Comparison of ENCODE assay signal across 8 cellular contexts in genomic region chr17:50863221-50863843, GRCh38. TPM values are rescaled to one million over a fixed set of nuclear protein-coding genes. Genes with fewer than 3 reads are reported as not detected.
DNase-seq lines count a peak whose midpoint lies in the region; ATAC-seq and TF ChIP-seq lines count a peak whose summit lies in the region.

No MANE protein-coding gene starts in this region.

- TF ChIP-seq CTCF in heart right ventricle (IDR thresholded peaks at IDR 0.05), result peak; percentile 14 to 70 (median 63)
- peak; percentile 73 for TF ChIP-seq CTCF in chondrocyte (IDR thresholded peaks at IDR 0.05)

- peak overlapping the region in 9 of 10 donors; percentile 76 to 97 (median 88) for H3K4me3 ChIP-seq in heart right ventricle

- peaks cover 16% of the 10 kb centered on the region for H3K36me3 Mint-ChIP-seq in chondrocyte (ENCODE audit: low read depth)

- no peaks in the 10 kb centered on the region for H3K27me3 ChIP-seq in heart right ventricle

- H3K9me3 ChIP-seq in heart right ventricle, result no peaks in the 10 kb centered on the region

- peaks cover 36% of the 10 kb centered on the region for H3K4me1 Mint-ChIP-seq in chondrocyte (ENCODE audit: low read depth)

- peaks cover 0 to 34% (median 9%) of the 10 kb centered on the region in 9 donors for H3K36me3 ChIP-seq in heart right ventricle

- intact Hi-C loops in heart right ventricle (cut with DNase I) (loop anchor here in 2 of 10 donors (5.0 kb wide), 1 partner anchor 84 kb away; no protein-coding TSS in a partner anchor), Right ventricle myocardium superior (cut with DNase I) (no loop called here)

- peak overlapping the region in 8 of 10 donors; percentile 16 to 100 (median 100) for H3K27ac ChIP-seq in heart right ventricle
- H3K27ac ChIP-seq in temporal lobe (ENCODE audit: low read depth, low read length), result peak overlapping the region; percentile 66

- DNase-seq in heart right ventricle (no peak), Right ventricle myocardium superior (no peak), chondrocyte (ENCODE audit: low spot score) (no peak), medulla oblongata (ENCODE audit: extremely low spot score) (peak; percentile 90), OCI-M2 (lab: John Stamatoyannopoulos, UW; ENCODE audit: unreplicated experiment) (no peak)

- no peaks in the 10 kb centered on the region for H3K27me3 Mint-ChIP-seq in chondrocyte (ENCODE audit: low read depth)

- 55 to 56% methylated on average over 11 of the region's 11 CpGs for WGBS in heart right ventricle, 2 donors

- peak overlapping the region; percentile 13 for H3K4me3 Mint-ChIP-seq in chondrocyte (ENCODE audit: unreplicated experiment)

- peak overlapping the region; percentile 55 for H3K27ac Mint-ChIP-seq in chondrocyte (ENCODE audit: unreplicated experiment)

- no peaks in the 10 kb centered on the region for H3K9me3 Mint-ChIP-seq in chondrocyte (ENCODE audit: low read depth)

- peaks cover 0 to 54% (median 34%) of the 10 kb centered on the region in 9 donors for H3K4me1 ChIP-seq in heart right ventricle

- ATAC-seq in heart right ventricle (no peak), Right ventricle myocardium superior (ENCODE audit: poor library complexity) (no peak), GM21737 (IDR thresholded peaks at IDR 0.05; ENCODE audit: unreplicated experiment) (no peak)

TF ChIP-seq in PFSK-1, 5 proteins besides CTCF, POLR2A, EP300 and RAD21:
- TF ChIP-seq TAF1 (IDR thresholded peaks at IDR 0.05; ENCODE audit: borderline replicate concordance, insufficient read depth, low read length), result no peak
- TF ChIP-seq POLR2AphosphoS5 (IDR thresholded peaks at IDR 0.05; ENCODE audit: low read depth, low read length), result 0 out of 2 replicates have a peak, but pooled peaks have one; percentile 26
- TF ChIP-seq REST (IDR thresholded peaks at IDR 0.05; ENCODE audit: insufficient read depth in 1 of 2, low read depth in 2 of 2, low read length in 2 of 2), result no peak
- TF ChIP-seq SIN3A (IDR thresholded peaks at IDR 0.05; ENCODE audit: borderline replicate concordance, insufficient read depth, low read length), result no peak

RNA-seq across cellular contexts. Expression of gene TOB1, which starts 2.8 kb away (rescaled TPM):
- total RNA-seq in heart right ventricle (100 to 1,000 TPM in 6 of 10 donors, 10 to 100 TPM in 4; 54.7 to 134 (median 106) TPM), Right ventricle myocardium superior (83.8 TPM), chondrocyte (29.6 to 44.8 TPM (median 36.6 TPM) in 3 replicates), temporal lobe (12.3 TPM)
- 10 to 100 TPM; 15.6 to 31.7 TPM for polyA plus RNA-seq in heart right ventricle
- polyA plus RNA-seq in PFSK-1 (2012; ENCODE audit: insufficient read length, low read depth), result 15.5 TPM

RNA-seq across cellular contexts. Expression of gene WFIKKN2, which starts 27.9 kb away (rescaled TPM):
- total RNA-seq in heart right ventricle (1 to 10 TPM in 2 of 10 donors, under 1 TPM in 8; 0.22 to 1.7 (median 0.54) TPM), Right ventricle myocardium superior (0.51 TPM), chondrocyte (0.12 to 0.15 TPM in 2 of 3 replicates, not detected in the other), temporal lobe (6.6 TPM)
- under 1 TPM; 0.10 to 0.51 TPM for polyA plus RNA-seq in heart right ventricle
- polyA plus RNA-seq in PFSK-1 (2012; ENCODE audit: insufficient read length, low read depth), result not detected
